8 cellular contexts compared by ENCODE assay signal in genomic region chr12:98595152-98595988, GRCh38. TPM values are rescaled to one million over a fixed set of nuclear protein-coding genes. Genes with fewer than 3 reads are reported as not detected.
DNase-seq lines count a peak whose midpoint lies in the region; ATAC-seq and TF ChIP-seq lines count a peak whose summit lies in the region.

No MANE protein-coding gene starts in this region.

- H3K27ac ChIP-seq in cardiac muscle cell: peak overlapping the region; percentile 97

- peaks cover 15% of the 10 kb centered on the region for H3K4me1 ChIP-seq in cardiac muscle cell (ENCODE audit: low read depth)

- ATAC-seq in Right ventricle myocardium inferior: no peak
- no peak for ATAC-seq in activated T-helper 17 cell treated with anti-CD3 and anti-CD28 coated beads, Interleukin-2, amount 50 U/mL, for 72 hours (replicated peaks)
- no peak for ATAC-seq in stimulated activated naive CD8-positive, alpha-beta T cell treated with anti-CD3 and anti-CD28 coated beads, Interleukin-15, Interleukin-2, amounts not matched to agents 100 U/mL and 50 U/mL, for 24 hours
- no peak for ATAC-seq in HG03342 (IDR thresholded peaks at IDR 0.05; ENCODE audit: unreplicated experiment)

- no peaks in the 10 kb centered on the region for H3K27me3 ChIP-seq in cardiac muscle cell

- peak overlapping the region; percentile 96 for H3K4me3 ChIP-seq in cardiac muscle cell
- peak overlapping the region; percentile 100 for H3K4me3 ChIP-seq in iPS-11a (ENCODE audit: low read depth, low read length)

- intact Hi-C loops in Right ventricle myocardium inferior (cut with DNase I): no loop called here

- peak overlapping the region; percentile 93 for H3K4me3 Mint-ChIP-seq in activated T-helper 17 cell treated with anti-CD3 and anti-CD28 coated beads, Interleukin-2, amount 50 U/mL, for 72 hours

- H3K27ac Mint-ChIP-seq in activated T-helper 17 cell treated with anti-CD3 and anti-CD28 coated beads, Interleukin-2, amount 50 U/mL, for 72 hours: peak overlapping the region; percentile 96

- no peaks in the 10 kb centered on the region for H3K9me3 Mint-ChIP-seq in activated T-helper 17 cell treated with anti-CD3 and anti-CD28 coated beads, Interleukin-2, amount 50 U/mL, for 72 hours

- DNase-seq in cardiac muscle cell (ENCODE audit: low read depth in 1 of 2, low spot score in 1 of 2) (peak in 1 of 2 donors; percentile 75), Right ventricle myocardium inferior (ENCODE audit: missing footprints) (no peak), NCI-H2081 (lab: John Stamatoyannopoulos, UW) (no peak), NCI-H187 treated with DMSO at 0.1 percent for 48 hours (lab: John Stamatoyannopoulos, UW) (no peak)
- peak; percentile 33 for DNase-seq in stimulated activated naive CD8-positive, alpha-beta T cell treated with anti-CD3 and anti-CD28 coated beads, Interleukin-15, Interleukin-2, amounts not matched to agents 100 U/mL and 50 U/mL, for 24 hours

- H3K36me3 ChIP-seq in cardiac muscle cell: peaks cover 44% of the 10 kb centered on the region

- H3K9me3 ChIP-seq in cardiac muscle cell (ENCODE audit: low read depth): no peaks in the 10 kb centered on the region

- no peaks in the 10 kb centered on the region for H3K27me3 Mint-ChIP-seq in activated T-helper 17 cell treated with anti-CD3 and anti-CD28 coated beads, Interleukin-2, amount 50 U/mL, for 72 hours

- peaks cover 73% of the 10 kb centered on the region for H3K36me3 Mint-ChIP-seq in activated T-helper 17 cell treated with anti-CD3 and anti-CD28 coated beads, Interleukin-2, amount 50 U/mL, for 72 hours (ENCODE audit: low read depth)

- peaks cover 17% of the 10 kb centered on the region for H3K4me1 Mint-ChIP-seq in activated T-helper 17 cell treated with anti-CD3 and anti-CD28 coated beads, Interleukin-2, amount 50 U/mL, for 72 hours

- no peak for TF ChIP-seq CTCF in cardiac muscle cell (IDR thresholded peaks at IDR 0.05; ENCODE audit: low read depth, low read length)

RNA-seq across cellular contexts. Expression of gene SLC25A3, which starts 1.9 kb away (rescaled TPM):
- total RNA-seq in cardiac muscle cell (1,140 and 1,319 TPM in 2 replicates), Right ventricle myocardium inferior (1,790 TPM)
- 711 and 804 TPM in 2 replicates for polyA plus RNA-seq in cardiac muscle cell
- total RNA-seq in activated T-helper 17 cell treated with anti-CD3 and anti-CD28 coated beads, Interleukin-2, amount 50 U/mL, for 72 hours: 100 to 1,000 TPM; 367 to 563 TPM

RNA-seq across cellular contexts. Expression of gene IKBIP, which starts 49.2 kb away (rescaled TPM):
- total RNA-seq in cardiac muscle cell (19.7 and 25.6 TPM in 2 replicates), Right ventricle myocardium inferior (4.8 TPM)
- polyA plus RNA-seq in cardiac muscle cell: 22.7 and 31.7 TPM in 2 replicates
- 10 to 100 TPM; 28.6 to 36.5 TPM for total RNA-seq in activated T-helper 17 cell treated with anti-CD3 and anti-CD28 coated beads, Interleukin-2, amount 50 U/mL, for 72 hours

RNA-seq across cellular contexts. Expression of gene APAF1, which starts 49.7 kb away (rescaled TPM):
- total RNA-seq in cardiac muscle cell (13.6 and 13.8 TPM in 2 replicates), Right ventricle myocardium inferior (4.0 TPM)
- polyA plus RNA-seq in cardiac muscle cell: 11.8 and 13.4 TPM in 2 replicates
- 10 to 100 TPM; 32.7 to 36.4 TPM for total RNA-seq in activated T-helper 17 cell treated with anti-CD3 and anti-CD28 coated beads, Interleukin-2, amount 50 U/mL, for 72 hours
